Comparison of ENCODE assay signal across 10 cellular contexts in the genomic region with DNA sequence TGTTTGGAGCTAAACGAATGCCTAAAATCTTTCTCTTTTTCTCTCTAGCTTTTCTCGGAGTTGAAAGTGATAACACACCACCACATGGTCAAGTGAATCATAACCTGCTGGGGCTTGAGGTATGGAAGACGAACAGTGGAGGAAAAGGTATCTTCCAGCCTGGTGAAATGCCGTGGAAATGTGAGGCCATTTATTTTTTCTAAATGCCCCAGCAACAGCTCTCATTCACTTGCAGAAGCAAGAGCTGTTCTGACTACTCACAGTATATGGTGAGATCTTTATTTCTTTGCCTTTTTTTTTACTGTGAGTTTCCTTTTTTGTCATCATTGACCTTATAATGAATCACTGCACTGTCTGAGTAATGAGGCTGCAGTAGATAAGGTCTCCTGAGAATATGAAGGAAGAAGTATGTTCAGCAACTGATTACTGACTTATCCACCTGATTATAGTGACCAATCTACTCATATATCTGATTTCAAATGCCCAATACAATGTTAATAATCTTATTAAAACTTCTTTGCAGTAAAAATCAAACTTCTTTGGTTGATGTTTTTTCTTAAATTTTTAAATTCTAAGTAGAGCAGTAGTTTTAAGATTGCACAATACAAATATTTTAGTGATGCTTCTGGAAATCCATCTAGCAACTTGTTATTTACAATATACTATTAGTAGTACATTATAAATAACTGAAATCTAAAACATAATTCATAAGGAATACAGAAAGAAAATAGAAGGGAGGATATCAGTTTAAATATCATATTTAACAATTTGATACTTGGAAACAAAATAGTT.
DNase-seq lines count a peak whose midpoint lies in the region; ATAC-seq and TF ChIP-seq lines count a peak whose summit lies in the region.
"Had no signal": no experiment of that assay in that cellular context is flagged by ENCODE, and none has a peak within 500 bp of the region (broad histone marks: within the 10 kb centered on the region; RNA-seq: fewer than 3 reads in every experiment).

No MANE protein-coding gene starts in this region.

- in situ Hi-C loops in gastrocnemius medialis (cut with MboI; ENCODE audit: low sequenced_read_pairs in 4 of 4), result no loop called here

- H3K4me1 ChIP-seq in gastrocnemius medialis, result peaks cover 6 to 27% of the 10 kb centered on the region in 2 donors

- no peak overlapping the region for H3K4me3 Mint-ChIP-seq in CD14-positive monocyte

- no peak for TF ChIP-seq POLR2A in gastrocnemius medialis (IDR thresholded peaks at IDR 0.05)

- TF ChIP-seq CTCF in WI38 (IDR thresholded peaks at IDR 0.05; ENCODE audit: low read depth, low read length) (no peak), gastrocnemius medialis (IDR thresholded peaks at IDR 0.05 in 4 of 5, conservative IDR thresholded peaks at IDR 0.05 in 1 of 5) (no peak), CD14-positive monocyte (IDR thresholded peaks at IDR 0.05) (no peak)

- peaks cover 4% of the 10 kb centered on the region for H3K4me1 Mint-ChIP-seq in CD14-positive monocyte

- H3K36me3 Mint-ChIP-seq in CD14-positive monocyte, result no peaks in the 10 kb centered on the region

- H3K9me3 ChIP-seq in gastrocnemius medialis, result no peaks in the 10 kb centered on the region

- intact Hi-C loops in gastrocnemius medialis (cut with DNase I; ENCODE audit: low total_unique reads) (no loop called here), CD14-positive monocyte (cut with micrococcal nuclease) (no loop called here)

- peaks cover 0 to 6% (median 0%) of the 10 kb centered on the region in 7 donors for H3K9me3 Mint-ChIP-seq in CD14-positive monocyte

- H3K36me3 ChIP-seq in gastrocnemius medialis, result no peaks in the 10 kb centered on the region

- peaks cover 0 to 3% (median 0%) of the 10 kb centered on the region in 3 donors for H3K27me3 Mint-ChIP-seq in CD14-positive monocyte (ENCODE audit: low read depth in 3 of 3)

- ATAC-seq in HG02885 (IDR thresholded peaks at IDR 0.05; ENCODE audit: poor library complexity, unreplicated experiment), result peak; percentile 41
- peak in 1 of 2 donors; percentile 46 for ATAC-seq in gastrocnemius medialis

- H3K27ac ChIP-seq in gastrocnemius medialis, result peak overlapping the region in 3 of 4 donors; percentile 38 to 47 (median 40)
- H3K27ac ChIP-seq: 22Rv1 had no signal

- DNase-seq in DMS 273 (lab: John Stamatoyannopoulos, UW; ENCODE audit: unreplicated experiment) (peak; percentile 23), DMS 273 treated with DMSO at 0.1 percent for 48 hours (lab: John Stamatoyannopoulos, UW) (no peak), gastrocnemius medialis (no peak), H4 (ENCODE audit: low spot score) (no peak), CD14-positive monocyte (ENCODE audit: low spot score) (no peak)
- no peak for DNase-seq in activated CD4-positive, CD25-positive, alpha-beta regulatory T cell (lab: John Stamatoyannopoulos, UW)
- DNase-seq: hippocampal formation had no signal

- H3K4me3 ChIP-seq in WI38 (ENCODE audit: low read depth, low read length) (peak overlapping the region; percentile 9; the same call in 1 of the 2 replicates), gastrocnemius medialis (no peak overlapping the region)

- H3K27ac Mint-ChIP-seq in CD14-positive monocyte, result no peak overlapping the region

- H3K27me3 ChIP-seq in gastrocnemius medialis, result no peaks in the 10 kb centered on the region
